Comparison of ENCODE assay signal across 1 cellular context in the genomic region with DNA sequence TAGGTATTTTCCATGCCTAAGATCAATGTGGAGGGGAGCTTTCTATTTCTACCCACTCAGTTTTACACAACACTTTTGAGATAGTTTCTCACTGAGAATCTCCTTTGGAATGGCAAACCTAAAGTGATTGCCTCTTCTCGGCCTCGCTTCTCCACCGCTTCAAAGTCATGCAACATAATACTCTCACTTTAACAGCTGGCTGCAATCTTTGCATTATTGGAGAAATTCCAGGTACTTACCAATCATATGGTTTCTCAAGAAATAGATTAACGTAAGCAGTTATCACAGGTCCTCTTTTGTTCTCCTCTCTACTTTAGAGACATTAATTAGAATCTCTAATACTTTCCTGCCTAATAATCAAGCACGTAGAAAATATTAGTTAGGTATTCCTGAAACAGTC.
TF ChIP-seq lines count a peak whose summit lies in the region.

No MANE protein-coding gene starts in this region.

TF ChIP-seq in IMR-90, 13 proteins besides CTCF, POLR2A, EP300 and RAD21 (continued from another document):
- TF ChIP-seq NFE2L2 (IDR thresholded peaks at IDR 0.05; ENCODE audit: low read depth, low read length) (no peak), RCOR1 (IDR thresholded peaks at IDR 0.05; ENCODE audit: insufficient replicate concordance, low read length) (no peak), BHLHE40 (IDR thresholded peaks at IDR 0.05; ENCODE audit: low read depth, low read length) (no peak), SMC3 (IDR thresholded peaks at IDR 0.05; ENCODE audit: low read depth, low read length) (no peak)
